ENCODE assay signal across 35 cellular contexts in the genomic region with DNA sequence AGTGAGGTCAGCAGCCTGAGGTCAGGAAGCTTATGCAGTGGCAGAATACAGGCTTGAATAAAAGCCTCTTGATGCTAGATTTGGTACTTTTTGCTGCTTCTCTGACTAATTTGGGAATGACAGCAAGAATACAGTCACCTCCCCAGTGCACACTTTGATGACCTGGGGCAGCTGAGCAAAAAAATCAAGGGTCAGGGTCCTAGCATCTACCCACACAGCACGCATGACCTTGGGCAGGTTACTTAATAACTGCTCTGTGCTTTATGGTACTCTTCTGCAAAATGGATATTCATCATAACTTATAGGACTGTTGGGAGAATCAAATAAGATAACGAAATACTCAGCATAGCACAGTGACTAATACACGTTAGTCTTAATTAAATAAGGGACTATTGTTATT.
DNase-seq lines count a peak whose midpoint lies in the region; ATAC-seq, FAIRE-seq and TF ChIP-seq lines count a peak whose summit lies in the region.
"Had no signal": no experiment of that assay in that cellular context is flagged by ENCODE, and none has a peak within 500 bp of the region (broad histone marks: within the 10 kb centered on the region; RNA-seq: fewer than 3 reads in every experiment).

No MANE protein-coding gene starts in this region.

- peaks cover 4% of the 10 kb centered on the region for H3K36me3 Mint-ChIP-seq in nephron progenitor cell (ENCODE audit: low read depth)
- H3K36me3 Mint-ChIP-seq: CD14-positive monocyte; CD4-positive, alpha-beta memory T cell; CD4-positive, CD25-positive, alpha-beta regulatory T cell; CD8-positive, alpha-beta T cell had no signal

- H4K91ac ChIP-seq in mesenchymal stem cell (ENCODE audit: low read length): no peak overlapping the region

- H3K4me1 ChIP-seq in HepG2 (ENCODE audit: insufficient read depth, low read length) (peaks cover 48% of the 10 kb centered on the region), right lobe of liver (no peaks in the 10 kb centered on the region), mesenchymal stem cell (ENCODE audit: control insufficient read depth, insufficient read depth, low read depth, low read length) (peaks cover 7% of the 10 kb centered on the region)
- H3K4me1 ChIP-seq: A549, BE2C, Caco-2 had no signal

- H3K79me2 ChIP-seq in HepG2 (ENCODE audit: insufficient read depth, low read length): no peaks in the 10 kb centered on the region

- intact Hi-C loops in HepG2 (cut with micrococcal nuclease; ENCODE audit: unreplicated experiment) (no loop called here), right lobe of liver (cut with DNase I) (no loop called here)

- ATAC-seq in HepG2 (peak; percentile 68; the same call in 2 of the 3 replicates), right lobe of liver (no peak)
- ATAC-seq: A549; CD8-positive, alpha-beta T cell had no signal

- no peak overlapping the region for H4K8ac ChIP-seq in mesenchymal stem cell (ENCODE audit: low read length)

- POLR2A ChIA-PET in HepG2 (lab: Yijun Ruan, JAX): no interaction called here

- DNase-seq in HepG2 (ENCODE audit: low spot score) (peak; percentile 20), right lobe of liver (no peak), mesenchymal stem cell (no peak), nephron progenitor cell (no peak), NCI-H2171 treated with DMSO at 0.1 percent for 48 hours (lab: John Stamatoyannopoulos, UW) (no peak), NCI-H524 (lab: John Stamatoyannopoulos, UW) (no peak)
- DNase-seq: 8988T; ACHN; AML-193; BE2C; C1 segment of cervical spinal cord; Caco-2; Calu3; CD4-positive, alpha-beta memory T cell; CD4-positive, alpha-beta T cell; CD4-positive, CD25-positive, alpha-beta regulatory T cell; CD8-positive, alpha-beta memory T cell; CD8-positive, alpha-beta T cell; COR-L47; DMS 273 treated with DMSO at 0.1 percent for 48 hours; DMS153; DMS53; DMS79; DMS79 treated with DMSO at 0.1 percent for 48 hours; DND-41; EL had no signal

- peak; percentile 44 for FAIRE-seq in HepG2 (lab: Jason Lieb, UNC)
- FAIRE-seq: A204.1, A549, D721Med had no signal

- no peaks in the 10 kb centered on the region for H4K20me1 ChIP-seq in HepG2 (ENCODE audit: insufficient read depth, low read length)
- H4K20me1 ChIP-seq: BLaER1; BLaER1 treated with 17β-estradiol and CSF1 and Interleukin-3, amounts not matched to agents 10 nM and 100 nM had no signal

- no peak overlapping the region for H3K14ac ChIP-seq in mesenchymal stem cell (ENCODE audit: low read length in 2 of 2)

- H3K4me2 ChIP-seq in HepG2 (ENCODE audit: low read depth, low read length) (no peak overlapping the region), mesenchymal stem cell (ENCODE audit: low read length, poor library complexity, severe bottlenecking) (no peak overlapping the region)
- H3K4me2 ChIP-seq: A549; BLaER1; BLaER1 treated with 17β-estradiol and CSF1 and Interleukin-3, amounts not matched to agents 10 nM and 100 nM had no signal

- H3K4me3 ChIP-seq in HepG2 (replicated peaks in 1 of 3; ENCODE audit: insufficient read depth in 1 of 3, low read depth in 2 of 3, low read length in 3 of 3): no peak overlapping the region
- H3K4me3 ChIP-seq in right lobe of liver: no peak overlapping the region
- no peak overlapping the region for H3K4me3 ChIP-seq in mesenchymal stem cell (ENCODE audit: insufficient read depth in 1 of 2, low read depth in 1 of 2, low read length in 2 of 2)
- H3K4me3 ChIP-seq: A549; BLaER1; BLaER1 treated with 17β-estradiol and CSF1 and Interleukin-3, amounts not matched to agents 10 nM and 100 nM had no signal

- H3K4ac ChIP-seq in mesenchymal stem cell (ENCODE audit: low read depth in 1 of 2, low read length in 2 of 2): no peak overlapping the region

- no peak overlapping the region for H3K23ac ChIP-seq in mesenchymal stem cell (ENCODE audit: low read length in 2 of 2)

- H2BK12ac ChIP-seq in mesenchymal stem cell (ENCODE audit: low read length in 2 of 2): no peak overlapping the region

- no TSS peak for BruUV-seq in HepG2 (replicated peaks; lab: Mats Ljungman, UMichigan)

- TF ChIP-seq CTCF in HepG2 (CRISPR knock-in tag; IDR thresholded peaks at IDR 0.05): no peak
- no peak for TF ChIP-seq CTCF in right lobe of liver (IDR thresholded peaks at IDR 0.05)
- no peak for TF ChIP-seq CTCF in nephron progenitor cell (IDR thresholded peaks at IDR 0.05)

- H3K4me1 Mint-ChIP-seq in nephron progenitor cell: peaks cover 19% of the 10 kb centered on the region
- H3K4me1 Mint-ChIP-seq: CD14-positive monocyte; CD4-positive, alpha-beta memory T cell; CD4-positive, CD25-positive, alpha-beta regulatory T cell; CD8-positive, alpha-beta memory T cell had no signal

- H2BK15ac ChIP-seq in mesenchymal stem cell (ENCODE audit: low read depth, poor library complexity, severe bottlenecking): no peak overlapping the region

- H2AFZ ChIP-seq in HepG2 (ENCODE audit: low read length): no peak overlapping the region
- no peak overlapping the region for H2AFZ ChIP-seq in mesenchymal stem cell (ENCODE audit: low read depth, low read length)

- peaks cover 0 to 2% of the 10 kb centered on the region in 2 experiments; a peak in 2 of 5 replicates for H3K36me3 ChIP-seq in HepG2 (replicated peaks in 1 of 2; ENCODE audit: control insufficient read depth in 1 of 2, insufficient read depth in 2 of 2, low read length in 2 of 2)
- no peaks in the 10 kb centered on the region for H3K36me3 ChIP-seq in right lobe of liver
- H3K36me3 ChIP-seq in mesenchymal stem cell (ENCODE audit: control insufficient read depth in 1 of 2, insufficient read depth in 2 of 2, low read depth in 1 of 2, low read length in 2 of 2): peaks cover 0 to 7% of the 10 kb centered on the region in 2 experiments
- H3K36me3 ChIP-seq: BE2C, BLaER1 had no signal

- in situ Hi-C loops in HepG2 (cut with HindIII; ENCODE audit: extremely low pct_ligation_motif_present, low pct_unique_long_range_greater_than_20kb): no loop called here

- no peaks in the 10 kb centered on the region for H3K79me1 ChIP-seq in mesenchymal stem cell (replicated peaks; ENCODE audit: low read length, poor library complexity, severe bottlenecking)

- no peak overlapping the region for H3K27ac ChIP-seq in HepG2 (ENCODE audit: extremely low read length, insufficient read depth, low read length)
- H3K27ac ChIP-seq in right lobe of liver: no peak overlapping the region
- H3K27ac ChIP-seq in mesenchymal stem cell (ENCODE audit: low read length, poor library complexity, severe bottlenecking): no peak overlapping the region
- H3K27ac ChIP-seq: 22Rv1; A549; BLaER1; BLaER1 treated with 17β-estradiol and CSF1 and Interleukin-3, amounts not matched to agents 10 nM and 100 nM; C4-2B had no signal

- CTCF ChIA-PET in HepG2 (lab: Yijun Ruan, JAX; ENCODE audit: low intra/inter-chr PET ratio, low total read pairs): no interaction called here

- H3K27me3 ChIP-seq in HepG2 (ENCODE audit: control insufficient read depth in 1 of 2, insufficient read depth in 2 of 2, low read length in 2 of 2) (no peaks in the 10 kb centered on the region), right lobe of liver (no peaks in the 10 kb centered on the region), mesenchymal stem cell (ENCODE audit: control insufficient read depth in 1 of 2, insufficient read depth in 1 of 2, low read length in 2 of 2) (no peaks in the 10 kb centered on the region)
- H3K27me3 ChIP-seq: BE2C; BLaER1; BLaER1 treated with 17β-estradiol and CSF1 and Interleukin-3, amounts not matched to agents 10 nM and 100 nM had no signal

- TF ChIP-seq POLR2A in HepG2 (IDR thresholded peaks at IDR 0.05; ENCODE audit: insufficient read depth in 1 of 2, low read depth in 2 of 2, low read length in 2 of 2): no peak
- no peak for TF ChIP-seq POLR2A in right lobe of liver (IDR thresholded peaks at IDR 0.05)

- no peak for TF ChIP-seq RAD21 in HepG2 (CRISPR knock-in tag; IDR thresholded peaks at IDR 0.05)

- TF ChIP-seq EP300 in HepG2 (IDR thresholded peaks at IDR 0.05; ENCODE audit: low read depth in 2 of 2, low read length in 2 of 2): no peak
- TF ChIP-seq EP300 in HepG2 (CRISPR knock-in tag; IDR thresholded peaks at IDR 0.05; ENCODE audit: borderline replicate concordance): no peak

- H3K9me3 ChIP-seq in HepG2 (ENCODE audit: low read length) (no peaks in the 10 kb centered on the region), right lobe of liver (no peaks in the 10 kb centered on the region), mesenchymal stem cell (ENCODE audit: control insufficient read depth, low read length) (no peaks in the 10 kb centered on the region)
- H3K9me3 ChIP-seq: A549, BE2C, Caco-2 had no signal

- no peaks in the 10 kb centered on the region for H3K9me3 Mint-ChIP-seq in nephron progenitor cell

- no peak overlapping the region for H3K18ac ChIP-seq in mesenchymal stem cell (ENCODE audit: low read depth in 1 of 2, low read length in 2 of 2)

- H3K27ac Mint-ChIP-seq in nephron progenitor cell: peak overlapping the region; percentile 47
- H3K27ac Mint-ChIP-seq: B cell; CD14-positive monocyte; CD4-positive, alpha-beta memory T cell; CD4-positive, alpha-beta T cell; CD4-positive, CD25-positive, alpha-beta regulatory T cell; CD8-positive, alpha-beta memory T cell; CD8-positive, alpha-beta T cell had no signal

- 69% methylated on average over 3 of the region's 3 CpGs for WGBS in HepG2 (ENCODE audit: low lambda C conversion rate)
- WGBS in right lobe of liver (ENCODE audit: insufficient coverage, low coverage, low lambda C conversion rate, missing lambda C conversion rate): 80% methylated on average over 3 of the region's 3 CpGs
- WGBS in mesenchymal stem cell: 100% methylated on average over 1 of the region's 3 CpGs

- H3K9ac ChIP-seq in HepG2 (ENCODE audit: insufficient read depth, low read depth, low read length): no peak overlapping the region
- H3K9ac ChIP-seq in mesenchymal stem cell (ENCODE audit: low read length): no peak overlapping the region
- H3K9ac ChIP-seq: BLaER1; BLaER1 treated with 17β-estradiol and CSF1 and Interleukin-3, amounts not matched to agents 10 nM and 100 nM had no signal

- no peak overlapping the region for H3K4me3 Mint-ChIP-seq in nephron progenitor cell
- H3K4me3 Mint-ChIP-seq: B cell; CD14-positive monocyte; CD4-positive, alpha-beta memory T cell; CD4-positive, alpha-beta T cell; CD4-positive, CD25-positive, alpha-beta regulatory T cell; CD8-positive, alpha-beta memory T cell; CD8-positive, alpha-beta T cell had no signal

- no peak overlapping the region for H2BK5ac ChIP-seq in mesenchymal stem cell (ENCODE audit: low read depth, low read length, poor library complexity, severe bottlenecking)

- peaks cover 8% of the 10 kb centered on the region for H3K27me3 Mint-ChIP-seq in nephron progenitor cell (ENCODE audit: low read depth, poor library complexity)
- H3K27me3 Mint-ChIP-seq: B cell; CD4-positive, alpha-beta memory T cell; CD4-positive, alpha-beta T cell; CD4-positive, CD25-positive, alpha-beta regulatory T cell; CD8-positive, alpha-beta memory T cell had no signal

- peak overlapping the region; percentile 20 for H2AK5ac ChIP-seq in mesenchymal stem cell (ENCODE audit: low read length, severe bottlenecking)

- no peak overlapping the region for H2BK120ac ChIP-seq in mesenchymal stem cell (ENCODE audit: low read depth, low read length)

TF ChIP-seq in HepG2, 621 proteins besides CTCF, POLR2A, EP300 and RAD21 (continues in another document):
- peak; percentile 68 for TF ChIP-seq SALL1 (CRISPR knock-in tag; IDR thresholded peaks at IDR 0.05)
